8 cellular contexts compared by ENCODE assay signal in genomic region chr7:36389371-36390198, GRCh38. TPM values are rescaled to one million over a fixed set of nuclear protein-coding genes. Genes with fewer than 3 reads are reported as not detected.
DNase-seq lines count a peak whose midpoint lies in the region; ATAC-seq and TF ChIP-seq lines count a peak whose summit lies in the region.

Gene ANLN (plus strand): TSS chr7:36389862. CDS start chr7:36390027, 165 bp downstream.

- H3K27ac ChIP-seq in DOHH2 (ENCODE audit: low read depth, low read length) (peak within 1 kb of the TSS; percentile 81), KOPT-K1 (ENCODE audit: low read depth, low read length, poor library complexity, severe bottlenecking) (peak within 1 kb of the TSS; percentile 96)

- no peaks in the 10 kb centered on the region for H3K9me2 ChIP-seq in DOHH2 (replicated peaks; ENCODE audit: control insufficient read depth, low read length)

- peak within 1 kb of the TSS; percentile 86 for H3K4me3 Mint-ChIP-seq in activated T-helper 17 cell treated with anti-CD3 and anti-CD28 coated beads, Interleukin-2, amount 50 U/mL, for 72 hours
- H3K4me3 Mint-ChIP-seq in naive thymus-derived CD8-positive, alpha-beta T cell, result peak within 1 kb of the TSS; percentile 75 to 88 (median 84)
- peak within 1 kb of the TSS; percentile 79 for H3K4me3 Mint-ChIP-seq in stimulated activated memory B cell treated with anti-CD40 and anti-IgM and Interleukin-4, amounts not matched to agents 10 μg/mL and 1 μg/mL and 100 μg/mL, for 72 hours

- TF ChIP-seq CTCF in DOHH2 (IDR thresholded peaks at IDR 0.05; ENCODE audit: low read depth, low read length, poor library complexity, severe bottlenecking) (no peak), fibroblast of mammary gland (conservative IDR thresholded peaks at IDR 0.05; ENCODE audit: control insufficient read depth, insufficient read depth, low read depth, low read length) (no peak)

- peaks cover 50% of the 10 kb centered on the region for H3K79me2 ChIP-seq in DOHH2 (ENCODE audit: control insufficient read depth, low read length)

- H3K4me3 ChIP-seq in DOHH2 (ENCODE audit: low read length), result peak within 1 kb of the TSS; percentile 87
- H3K4me3 ChIP-seq in fibroblast of mammary gland (ENCODE audit: control insufficient read depth, low read depth, low read length), result peak within 1 kb of the TSS; percentile 64

- no peaks in the 10 kb centered on the region for H3K36me3 Mint-ChIP-seq in activated T-helper 17 cell treated with anti-CD3 and anti-CD28 coated beads, Interleukin-2, amount 50 U/mL, for 72 hours (ENCODE audit: low read depth)
- no peaks in the 10 kb centered on the region for H3K36me3 Mint-ChIP-seq in naive thymus-derived CD8-positive, alpha-beta T cell
- H3K36me3 Mint-ChIP-seq in stimulated activated memory B cell treated with anti-CD40 and anti-IgM and Interleukin-4, amounts not matched to agents 10 μg/mL and 1 μg/mL and 100 μg/mL, for 72 hours, result no peaks in the 10 kb centered on the region

- H3K36me3 ChIP-seq in DOHH2 (ENCODE audit: control insufficient read depth, low read length) (peaks cover 33% of the 10 kb centered on the region), KOPT-K1 (ENCODE audit: insufficient read depth, low read length) (peaks cover 12% of the 10 kb centered on the region)

- POLR2A ChIA-PET in naive thymus-derived CD8-positive, alpha-beta T cell (lab: Charles Lee), result interaction anchor here (0.6 to 4.5 kb wide), 6 partner anchors 11 to 964 kb away, joined by 3 to 26 read pairs (median 5); partner anchors contain the start of gene AOAH

- H3K27ac Mint-ChIP-seq in activated T-helper 17 cell treated with anti-CD3 and anti-CD28 coated beads, Interleukin-2, amount 50 U/mL, for 72 hours, result peak within 1 kb of the TSS; percentile 89
- peak within 1 kb of the TSS; percentile 67 to 93 (median 82) for H3K27ac Mint-ChIP-seq in naive thymus-derived CD8-positive, alpha-beta T cell
- peak within 1 kb of the TSS; percentile 53 for H3K27ac Mint-ChIP-seq in stimulated activated memory B cell treated with anti-CD40 and anti-IgM and Interleukin-4, amounts not matched to agents 10 μg/mL and 1 μg/mL and 100 μg/mL, for 72 hours

- H3K9me3 ChIP-seq in DOHH2 (ENCODE audit: control insufficient read depth, insufficient read depth, low read length) (no peaks in the 10 kb centered on the region), KOPT-K1 (ENCODE audit: insufficient read depth, low read length, poor library complexity, severe bottlenecking) (no peaks in the 10 kb centered on the region)

- peaks cover 7% of the 10 kb centered on the region for H3K4me1 Mint-ChIP-seq in activated T-helper 17 cell treated with anti-CD3 and anti-CD28 coated beads, Interleukin-2, amount 50 U/mL, for 72 hours
- peaks cover 10 to 28% (median 20%) of the 10 kb centered on the region in 4 donors for H3K4me1 Mint-ChIP-seq in naive thymus-derived CD8-positive, alpha-beta T cell
- peaks cover 13% of the 10 kb centered on the region for H3K4me1 Mint-ChIP-seq in stimulated activated memory B cell treated with anti-CD40 and anti-IgM and Interleukin-4, amounts not matched to agents 10 μg/mL and 1 μg/mL and 100 μg/mL, for 72 hours

- peak; percentile 98 for DNase-seq in RPMI7951 (ENCODE audit: low read depth)
- peak; percentile 94 for DNase-seq in fibroblast of mammary gland (ENCODE audit: low read depth)
- DNase-seq in naive thymus-derived CD8-positive, alpha-beta T cell, result peak; percentile 70 to 87 (median 80)

- peak; percentile 76 for ATAC-seq in GM21786 (IDR thresholded peaks at IDR 0.05; ENCODE audit: unreplicated experiment)
- peak; percentile 88 for ATAC-seq in activated T-helper 17 cell treated with anti-CD3 and anti-CD28 coated beads, Interleukin-2, amount 50 U/mL, for 72 hours (replicated peaks)
- peak; percentile 87 to 90 for ATAC-seq in naive thymus-derived CD8-positive, alpha-beta T cell
- ATAC-seq in stimulated activated memory B cell treated with anti-CD40 and anti-IgM and Interleukin-4, amounts not matched to agents 10 μg/mL and 1 μg/mL and 100 μg/mL, for 72 hours, result peak; percentile 97

- H3K27me3 Mint-ChIP-seq in activated T-helper 17 cell treated with anti-CD3 and anti-CD28 coated beads, Interleukin-2, amount 50 U/mL, for 72 hours, result no peaks in the 10 kb centered on the region
- peaks cover 0 to 15% (median 3%) of the 10 kb centered on the region in 5 donors for H3K27me3 Mint-ChIP-seq in naive thymus-derived CD8-positive, alpha-beta T cell
- peaks cover 8% of the 10 kb centered on the region for H3K27me3 Mint-ChIP-seq in stimulated activated memory B cell treated with anti-CD40 and anti-IgM and Interleukin-4, amounts not matched to agents 10 μg/mL and 1 μg/mL and 100 μg/mL, for 72 hours

- H3K9me3 Mint-ChIP-seq in activated T-helper 17 cell treated with anti-CD3 and anti-CD28 coated beads, Interleukin-2, amount 50 U/mL, for 72 hours, result no peaks in the 10 kb centered on the region
- no peaks in the 10 kb centered on the region for H3K9me3 Mint-ChIP-seq in naive thymus-derived CD8-positive, alpha-beta T cell
- no peaks in the 10 kb centered on the region for H3K9me3 Mint-ChIP-seq in stimulated activated memory B cell treated with anti-CD40 and anti-IgM and Interleukin-4, amounts not matched to agents 10 μg/mL and 1 μg/mL and 100 μg/mL, for 72 hours

- peaks cover 41% of the 10 kb centered on the region for H3K4me1 ChIP-seq in DOHH2 (ENCODE audit: control insufficient read depth, low read length)

- peaks cover 18% of the 10 kb centered on the region for H4K20me1 ChIP-seq in DOHH2 (ENCODE audit: control insufficient read depth, insufficient read depth, low read depth, low read length)

- peaks cover 16% of the 10 kb centered on the region for H3F3A ChIP-seq in DOHH2 (ENCODE audit: control insufficient read depth, insufficient read depth)

- H3K27me3 ChIP-seq in DOHH2 (ENCODE audit: control insufficient read depth, low read length), result no peaks in the 10 kb centered on the region

- peak within 1 kb of the TSS; percentile 78 for H3K4me2 ChIP-seq in DOHH2 (ENCODE audit: low read length)

RNA-seq across cellular contexts. Expression of gene ANLN, which starts in this region (rescaled TPM):
- 435 and 537 TPM in 2 replicates for total RNA-seq in RPMI7951 (2014; rRNA removed; shearing (Covaris generic))
- total RNA-seq in activated T-helper 17 cell treated with anti-CD3 and anti-CD28 coated beads, Interleukin-2, amount 50 U/mL, for 72 hours, result 10 to 100 TPM; 64.3 to 67.1 TPM
- under 1 TPM; 0.36 to 0.47 TPM for total RNA-seq in naive thymus-derived CD8-positive, alpha-beta T cell
- polyA plus RNA-seq in naive thymus-derived CD8-positive, alpha-beta T cell, result not detected

Comparison
In these comparisons a context has a peak if more than half of its experiments do, and no peak if none do; other contexts are left out.
1. Peak in every context shown above with its lines: DNase-seq, ATAC-seq, H3K4me3 ChIP-seq and H3K27ac ChIP-seq.
2. RNA of gene ANLN (total RNA-seq): 435 to 537 TPM in RPMI7951 and 64.3 to 67.1 TPM in activated T-helper 17 cell treated with anti-CD3 and anti-CD28 coated beads, Interleukin-2, amount 50 U/mL, for 72 hours; 0.36 to 0.47 TPM in naive thymus-derived CD8-positive, alpha-beta T cell; every median in the first group is over 10 times any median in the second.
3. Peak in DNase-seq and ATAC-seq in naive thymus-derived CD8-positive, alpha-beta T cell; RNA of the gene not detected or under 1 TPM.